Comparison of ENCODE assay signal across 8 cellular contexts in genomic region chr15:67065531-67066005, GRCh38.
DNase-seq lines count a peak whose midpoint lies in the region; TF ChIP-seq lines count a peak whose summit lies in the region.

Gene SMAD3 (plus strand): TSS chr15:67065602. CDS start chr15:67066155, 553 bp downstream.

- TF ChIP-seq CTCF in choroid plexus epithelial cell (conservative IDR thresholded peaks at IDR 0.05; ENCODE audit: low read depth, low read length) = no peak

- H3K27me3 ChIP-seq in HAP-1 (ENCODE audit: low read depth) = no peaks in the 10 kb centered on the region

- peaks cover 34% of the 10 kb centered on the region for H3K4me1 ChIP-seq in HAP-1

- DNase-seq in GM04504 (ENCODE audit: low read depth) (peak; percentile 90), HAP-1 (ENCODE audit: low spot score in 2 of 2) (peak; percentile 98 to 99), NCI-H146 (lab: John Stamatoyannopoulos, UW) (peak; percentile 84), choroid plexus epithelial cell (ENCODE audit: low read depth) (peak; percentile 97), kidney glomerular epithelial cell (lab: John Stamatoyannopoulos, UW) (peak; percentile 88), SHP77 treated with DMSO at 0.1 percent for 48 hours (lab: John Stamatoyannopoulos, UW) (no peak)
- peak; percentile 54 for DNase-seq in activated CD4-positive, alpha-beta T cell treated with anti-CD3 and anti-CD28 coated beads for 1 hour
- peak; percentile 48 to 51 for DNase-seq in stimulated activated CD4-positive, alpha-beta T cell treated with anti-CD3 and anti-CD28 coated beads, Interleukin-15, amount 100 ng/mL, for 1 hour (ENCODE audit: low read depth in 1 of 2, low spot score in 1 of 2)

- H3K9me3 ChIP-seq in HAP-1 = no peaks in the 10 kb centered on the region

- H3K4me3 ChIP-seq in HAP-1 = peak within 1 kb of the TSS; percentile 75
- H3K4me3 ChIP-seq in choroid plexus epithelial cell (ENCODE audit: low read depth, low read length) = peak within 1 kb of the TSS; percentile 95

- peaks cover 5% of the 10 kb centered on the region for H3K36me3 ChIP-seq in HAP-1 (replicated peaks)

- in situ Hi-C loops in HAP-1 (cut with MboI; ENCODE audit: low sequenced_read_pairs) = no loop called here
